22 cellular contexts compared by ENCODE assay signal in genomic region chr17:59037960-59038359, GRCh38.
DNase-seq lines count a peak whose midpoint lies in the region; ATAC-seq, FAIRE-seq and TF ChIP-seq lines count a peak whose summit lies in the region.
"Had no signal": no experiment of that assay in that cellular context is flagged by ENCODE, and none has a peak within 500 bp of the region (broad histone marks: within the 10 kb centered on the region; RNA-seq: fewer than 3 reads in every experiment).

No MANE protein-coding gene starts in this region.

- TF ChIP-seq RAD21 in A549 (conservative IDR thresholded peaks at IDR 0.05 in 1 of 2, IDR thresholded peaks at IDR 0.05 in 1 of 2) = no peak

- H3K27me3 Mint-ChIP-seq in chondrocyte (ENCODE audit: low read depth) = no peaks in the 10 kb centered on the region
- H3K27me3 Mint-ChIP-seq in activated CD8-positive, alpha-beta T cell treated with anti-CD3 and anti-CD28 coated beads for 36 hours = no peaks in the 10 kb centered on the region
- H3K27me3 Mint-ChIP-seq: CD4-positive, alpha-beta memory T cell; IgD-negative memory B cell had no signal

- FAIRE-seq in A549 (lab: Jason Lieb, UNC) (peak; percentile 51), GM12891 (lab: Jason Lieb, UNC) (peak; percentile 20)
- FAIRE-seq: GM12878 had no signal

- H2AFZ ChIP-seq in OCI-LY7 (ENCODE audit: low read length) (no peak overlapping the region), smooth muscle cell (ENCODE audit: low read depth) (no peak overlapping the region)
- H2AFZ ChIP-seq: GM23338 had no signal

- TF ChIP-seq POLR2A in A549 (IDR thresholded peaks at IDR 0.05; ENCODE audit: low read length) (no peak), GM12891 (IDR thresholded peaks at IDR 0.05; ENCODE audit: low read depth, low read length) (no peak)

- H3K9me3 ChIP-seq in A549 (no peaks in the 10 kb centered on the region), OCI-LY7 (ENCODE audit: low read length) (no peaks in the 10 kb centered on the region), smooth muscle cell (replicated peaks; ENCODE audit: low read depth) (no peaks in the 10 kb centered on the region)

- H3K36me3 ChIP-seq in OCI-LY7 (ENCODE audit: insufficient read depth, low read length) = peaks cover 86% of the 10 kb centered on the region
- H3K36me3 ChIP-seq in smooth muscle cell (ENCODE audit: low read depth) = peaks cover 5% of the 10 kb centered on the region

- no peak overlapping the region for H3K27ac Mint-ChIP-seq in chondrocyte (ENCODE audit: unreplicated experiment)
- no peak overlapping the region for H3K27ac Mint-ChIP-seq in activated CD8-positive, alpha-beta T cell treated with anti-CD3 and anti-CD28 coated beads for 36 hours
- H3K27ac Mint-ChIP-seq: CD4-positive, alpha-beta memory T cell; GM23338; HFFc6; IgD-negative memory B cell had no signal

- H3K27ac ChIP-seq in A549 (no peak overlapping the region), OCI-LY7 (ENCODE audit: low read depth, low read length, poor library complexity, severe bottlenecking) (no peak overlapping the region), smooth muscle cell (ENCODE audit: low read depth) (peak overlapping the region; percentile 79)
- H3K27ac ChIP-seq: C4-2B, HL-60 had no signal

- peaks cover 27% of the 10 kb centered on the region for H3K36me3 Mint-ChIP-seq in chondrocyte (ENCODE audit: low read depth)
- H3K36me3 Mint-ChIP-seq in activated CD8-positive, alpha-beta T cell treated with anti-CD3 and anti-CD28 coated beads for 36 hours (ENCODE audit: low read depth) = peaks cover 16% of the 10 kb centered on the region

- H3K4me2 ChIP-seq in A549 = no peak overlapping the region
- no peak overlapping the region for H3K4me2 ChIP-seq in OCI-LY7 (ENCODE audit: low read length)
- peak overlapping the region; percentile 69 for H3K4me2 ChIP-seq in smooth muscle cell
- H3K4me2 ChIP-seq: GM23338 had no signal

- no peaks in the 10 kb centered on the region for H3K27me3 ChIP-seq in smooth muscle cell (ENCODE audit: low read depth)

- CTCF ChIA-PET in A549 (lab: Yijun Ruan, JAX) = interaction anchor here (0.6 kb wide), 1 partner anchor 363 kb away, joined by 3 read pairs; no protein-coding TSS in a partner anchor
- CTCF ChIA-PET in OCI-LY7 (lab: Charles Lee; ENCODE audit: unreplicated experiment) = no interaction called here
- CTCF ChIA-PET in activated CD8-positive, alpha-beta T cell treated with anti-CD3 and anti-CD28 coated beads for 36 hours (lab: Charles Lee) = no interaction called here

- H3K4me3 ChIP-seq in A549 (no peak overlapping the region), OCI-LY7 (ENCODE audit: low read depth, low read length, poor library complexity, severe bottlenecking) (no peak overlapping the region), smooth muscle cell (no peak overlapping the region)
- H3K4me3 ChIP-seq: GM12878, GM23338 had no signal

- no peak overlapping the region for H3K4me3 Mint-ChIP-seq in chondrocyte (ENCODE audit: unreplicated experiment)
- H3K4me3 Mint-ChIP-seq in activated CD8-positive, alpha-beta T cell treated with anti-CD3 and anti-CD28 coated beads for 36 hours = no peak overlapping the region
- H3K4me3 Mint-ChIP-seq: CD4-positive, alpha-beta memory T cell; GM23338; HFFc6; IgD-negative memory B cell had no signal

- no peaks in the 10 kb centered on the region for H4K20me1 ChIP-seq in OCI-LY7 (ENCODE audit: insufficient read depth, low read length)
- H4K20me1 ChIP-seq in smooth muscle cell (ENCODE audit: low read depth) = no peaks in the 10 kb centered on the region

- H3K9me2 ChIP-seq in OCI-LY7 (ENCODE audit: insufficient read depth, low read length) = no peaks in the 10 kb centered on the region

- POLR2A ChIA-PET in A549 (lab: Yijun Ruan, JAX) (interaction anchor here (0.6 kb wide), 1 partner anchor 1250 kb away, joined by 3 read pairs; no protein-coding TSS in a partner anchor), OCI-LY7 (lab: Charles Lee) (no interaction called here)
- POLR2A ChIA-PET in activated CD8-positive, alpha-beta T cell treated with anti-CD3 and anti-CD28 coated beads for 36 hours (lab: Charles Lee) = interaction anchor here (1.4 kb wide), 1 partner anchor 8 kb away, joined by 4 read pairs; no protein-coding TSS in a partner anchor

- DNase-seq in A549 (ENCODE audit: low read depth in 1 of 2, low spot score in 1 of 2) (no peak), GM12891 (ENCODE audit: insufficient read length, low spot score) (no peak), OCI-LY7 (ENCODE audit: low spot score) (no peak), smooth muscle cell (lab: John Stamatoyannopoulos, UW; ENCODE audit: unreplicated experiment) (no peak), Ammon's horn (ENCODE audit: low spot score) (no peak), chondrocyte (ENCODE audit: low spot score) (no peak)
- no peak for DNase-seq in activated CD8-positive, alpha-beta T cell treated with anti-CD3 and anti-CD28 coated beads for 36 hours
- DNase-seq: ACHN; CD4-positive, alpha-beta memory T cell; DMS 273 treated with DMSO at 0.1 percent for 48 hours; DND-41; EL; H7; HFFc6; KG1 had no signal

- intact Hi-C loops in OCI-LY7 (cut with micrococcal nuclease; ENCODE audit: unreplicated experiment) = loop anchor here (2.0 kb wide), 1 partner anchor 13 kb away; no protein-coding TSS in a partner anchor
- intact Hi-C loops in activated CD8-positive, alpha-beta T cell treated with anti-CD3 and anti-CD28 coated beads for 36 hours (cut with micrococcal nuclease) = no loop called here

- no peak for TF ChIP-seq EP300 in A549 (IDR thresholded peaks at IDR 0.05)

- H3K79me2 ChIP-seq in OCI-LY7 (ENCODE audit: insufficient read depth, low read depth, low read length) = no peaks in the 10 kb centered on the region
- H3K79me2 ChIP-seq in smooth muscle cell (ENCODE audit: low read depth) = no peaks in the 10 kb centered on the region

- H3K9me3 Mint-ChIP-seq in chondrocyte (ENCODE audit: low read depth) = no peaks in the 10 kb centered on the region
- no peaks in the 10 kb centered on the region for H3K9me3 Mint-ChIP-seq in activated CD8-positive, alpha-beta T cell treated with anti-CD3 and anti-CD28 coated beads for 36 hours
- H3K9me3 Mint-ChIP-seq: CD4-positive, alpha-beta memory T cell; GM23338; HFFc6; IgD-negative memory B cell had no signal

- H3K9ac ChIP-seq in smooth muscle cell (ENCODE audit: low read depth) = peak overlapping the region; percentile 3

- H3K4me1 ChIP-seq in A549 (no peaks in the 10 kb centered on the region), OCI-LY7 (ENCODE audit: insufficient read depth, low read length, poor library complexity, severe bottlenecking) (no peaks in the 10 kb centered on the region), smooth muscle cell (ENCODE audit: low read depth) (peaks cover 6% of the 10 kb centered on the region)

- ATAC-seq in A549 (no peak), GM21367 (IDR thresholded peaks at IDR 0.05; ENCODE audit: unreplicated experiment) (no peak)
- no peak for ATAC-seq in activated CD8-positive, alpha-beta T cell treated with anti-CD3 and anti-CD28 coated beads for 36 hours
- ATAC-seq: GM12878, GM23338, HCT116 had no signal

- H3K4me1 Mint-ChIP-seq in chondrocyte (ENCODE audit: low read depth) = no peaks in the 10 kb centered on the region
- no peaks in the 10 kb centered on the region for H3K4me1 Mint-ChIP-seq in activated CD8-positive, alpha-beta T cell treated with anti-CD3 and anti-CD28 coated beads for 36 hours (ENCODE audit: low read depth)
- H3K4me1 Mint-ChIP-seq: CD4-positive, alpha-beta memory T cell; GM23338; IgD-negative memory B cell had no signal

- TF ChIP-seq CTCF in A549 (IDR thresholded peaks at IDR 0.05) (no peak), OCI-LY7 (conservative IDR thresholded peaks at IDR 0.05; ENCODE audit: low read length) (no peak), smooth muscle cell (IDR thresholded peaks at IDR 0.05; ENCODE audit: borderline replicate concordance, insufficient read depth, poor library complexity, severe bottlenecking) (no peak), chondrocyte (IDR thresholded peaks at IDR 0.05) (no peak)
- TF ChIP-seq CTCF in activated CD8-positive, alpha-beta T cell treated with anti-CD3 and anti-CD28 coated beads for 36 hours (IDR thresholded peaks at IDR 0.05) = no peak

- TSS peak; percentile 11 for BruUV-seq in OCI-LY7 (replicated peaks; lab: Mats Ljungman, UMichigan)

- H3F3A ChIP-seq in smooth muscle cell (ENCODE audit: low read depth) = peaks cover 13% of the 10 kb centered on the region

TF ChIP-seq in A549, 52 proteins besides CTCF, POLR2A, EP300 and RAD21:
- TF ChIP-seq HEYL (CRISPR knock-in tag; IDR thresholded peaks at IDR 0.05) (no peak), CEBPB (IDR thresholded peaks at IDR 0.05) (no peak), HES2 (IDR thresholded peaks at IDR 0.05) (no peak), ZNF302 (CRISPR knock-in tag; IDR thresholded peaks at IDR 0.05) (no peak), EHMT2 (IDR thresholded peaks at IDR 0.05; ENCODE audit: low read depth) (no peak), RARB (CRISPR knock-in tag; IDR thresholded peaks at IDR 0.05) (no peak)

TF ChIP-seq in GM12891, 5 proteins besides CTCF, POLR2A, EP300 and RAD21:
- TF ChIP-seq POU2F2 (IDR thresholded peaks at IDR 0.05; ENCODE audit: low read depth, low read length) (no peak), TAF1 (IDR thresholded peaks at IDR 0.05; ENCODE audit: low read depth, low read length) (no peak), POLR2AphosphoS5 (IDR thresholded peaks at IDR 0.05; ENCODE audit: low read depth, low read length) (no peak), SPI1 (IDR thresholded peaks at IDR 0.05; ENCODE audit: low read depth, low read length) (no peak), PAX5 (IDR thresholded peaks at IDR 0.05; ENCODE audit: insufficient read depth, low read length, severe bottlenecking) (no peak)
